20 cellular contexts compared by ENCODE assay signal in the genomic region with DNA sequence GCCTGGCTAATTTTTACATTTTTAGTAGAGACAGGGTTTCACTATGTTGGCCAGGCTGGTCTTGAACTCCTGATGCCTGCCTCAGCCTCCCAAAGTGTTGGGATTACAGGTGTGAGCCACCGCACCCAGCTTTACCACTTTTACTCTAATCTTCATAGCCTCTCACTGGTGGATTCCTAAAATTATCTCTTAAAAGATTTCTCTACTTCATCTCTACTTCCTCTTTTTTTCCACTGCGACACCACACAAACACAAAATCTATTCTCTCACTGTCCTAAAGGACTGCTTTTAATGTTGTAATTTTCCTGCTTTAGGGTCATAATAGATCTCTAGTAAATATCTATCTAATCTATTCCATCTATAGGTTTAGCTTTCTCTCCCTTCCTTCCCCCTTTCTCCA.
"Had no signal": no experiment of that assay in that cellular context is flagged by ENCODE, and none has a peak within 500 bp of the region (broad histone marks: within the 10 kb centered on the region; RNA-seq: fewer than 3 reads in every experiment).

No MANE protein-coding gene starts in this region.

- ATAC-seq: activated CD4-positive, alpha-beta T cell treated with anti-CD3 and anti-CD28 coated beads for 36 hours; activated naive CD4-positive, alpha-beta T cell treated with anti-CD3 and anti-CD28 coated beads, Interleukin-2, amount 50 U/mL, for 72 hours; gastrocnemius medialis; mucosa of descending colon; naive thymus-derived CD4-positive, alpha-beta T cell; psoas muscle; right lobe of liver had no signal

- H3K27ac Mint-ChIP-seq: activated CD4-positive, alpha-beta T cell treated with anti-CD3 and anti-CD28 coated beads for 36 hours; activated naive CD4-positive, alpha-beta T cell treated with anti-CD3 and anti-CD28 coated beads, Interleukin-2, amount 50 U/mL, for 72 hours; activated T-helper 1 cell treated with anti-CD3 and anti-CD28 coated beads, Interleukin-12 subunit alpha, Interleukin-12 subunit beta, Interleukin-2, Interleukin-4 antibody, amounts not matched to agents 30 ng/mL and 10 ng/mL and 1 ng/mL, durations not matched to agents 14 hours and 24 hours and 36 hours; naive thymus-derived CD4-positive, alpha-beta T cell had no signal

- H3K27ac ChIP-seq: adrenal gland, breast epithelium, gastrocnemius medialis, ovary, psoas muscle, right lobe of liver had no signal

- H3K9me3 ChIP-seq: adrenal gland, breast epithelium, gastrocnemius medialis, mucosa of descending colon, ovary, psoas muscle, right lobe of liver had no signal

- DNase-seq: activated CD4-positive, alpha-beta T cell treated with anti-CD3 and anti-CD28 coated beads for 36 hours; activated CD4-positive, alpha-beta T cell treated with anti-CD3 and anti-CD28 coated beads, Interleukin-2, amount 50 U/mL, for 48 hours; activated gamma-delta T cell treated with Interleukin-2 at 50 U/mL for 16 hours; cerebellar nuclear complex; cortex of kidney; gastrocnemius medialis; mesenchymal stem cell; mucosa of descending colon; naive thymus-derived CD4-positive, alpha-beta T cell; ovary; psoas muscle; small intestine; stimulated activated CD4-positive, alpha-beta T cell treated with anti-CD3 and anti-CD28 coated beads, Interleukin-15, amount 100 ng/mL, for 24 hours; stimulated activated CD4-positive, alpha-beta T cell treated with anti-CD3 and anti-CD28 coated beads, Interleukin-2, amount 100 ng/mL, for 48 hours had no signal

- FAIRE-seq: astrocyte, small intestine had no signal

- H3K36me3 ChIP-seq: adrenal gland, breast epithelium, gastrocnemius medialis, ovary, right lobe of liver had no signal

- H3K27me3 ChIP-seq: adrenal gland, breast epithelium, gastrocnemius medialis, ovary, right lobe of liver had no signal

- H3K27me3 Mint-ChIP-seq: activated CD4-positive, alpha-beta T cell treated with anti-CD3 and anti-CD28 coated beads for 36 hours; naive thymus-derived CD4-positive, alpha-beta T cell had no signal

- H3K4me1 ChIP-seq: adrenal gland, breast epithelium, right lobe of liver had no signal

- H3K4me3 ChIP-seq: adrenal gland, breast epithelium, gastrocnemius medialis, mucosa of descending colon, ovary, psoas muscle, right lobe of liver had no signal

- H3K4me3 Mint-ChIP-seq: activated CD4-positive, alpha-beta T cell treated with anti-CD3 and anti-CD28 coated beads for 36 hours; activated T-helper 1 cell treated with anti-CD3 and anti-CD28 coated beads, Interleukin-12 subunit alpha, Interleukin-12 subunit beta, Interleukin-2, Interleukin-4 antibody, amounts not matched to agents 30 ng/mL and 10 ng/mL and 1 ng/mL, durations not matched to agents 14 hours and 24 hours and 36 hours; naive thymus-derived CD4-positive, alpha-beta T cell had no signal
